Comparison of ENCODE assay signal across 2 cellular contexts in the genomic region with DNA sequence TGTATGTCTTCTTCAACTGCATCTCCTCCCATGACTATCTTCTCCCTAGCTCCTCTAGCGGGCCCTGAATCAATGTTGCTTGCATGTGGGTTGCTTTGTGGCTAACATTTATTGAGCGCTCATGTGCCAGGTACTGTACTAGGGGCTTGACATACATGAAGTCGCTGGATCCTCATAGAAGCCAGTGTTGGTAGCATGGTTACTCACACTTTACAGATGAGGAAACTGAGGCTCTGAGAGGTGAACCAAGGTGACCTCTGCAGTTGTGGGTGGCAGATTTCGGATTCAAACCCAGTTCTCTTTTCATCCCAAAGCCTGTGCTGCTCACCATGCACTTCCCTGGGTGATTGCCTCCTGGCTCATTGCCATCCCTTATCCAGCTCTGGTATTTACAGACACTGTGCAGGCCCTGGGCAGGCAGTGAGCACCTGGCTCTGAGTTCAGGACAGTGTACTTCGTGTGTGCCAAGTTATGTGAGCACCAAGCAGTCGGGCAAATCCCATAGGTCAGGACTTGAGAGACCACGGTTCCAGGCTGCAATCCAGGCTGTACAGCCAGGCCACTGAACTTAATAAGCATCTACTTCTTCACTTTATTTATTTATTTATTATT.
TF ChIP-seq lines count a peak whose summit lies in the region.

No MANE protein-coding gene starts in this region.

TF ChIP-seq in HCT116, 20 proteins besides CTCF, POLR2A, EP300 and RAD21:
- TF ChIP-seq SP1 (IDR thresholded peaks at IDR 0.05; ENCODE audit: low read depth) (no peak), EZH2phosphoT487 (IDR thresholded peaks at IDR 0.05; ENCODE audit: borderline replicate concordance) (no peak), SRF (IDR thresholded peaks at IDR 0.05; ENCODE audit: low read depth) (no peak), JUND (IDR thresholded peaks at IDR 0.05) (no peak), YY1 (IDR thresholded peaks at IDR 0.05; ENCODE audit: extremely low read depth, insufficient replicate concordance, low read depth, low read length) (no peak)
- TF ChIP-seq, protein P1, sequence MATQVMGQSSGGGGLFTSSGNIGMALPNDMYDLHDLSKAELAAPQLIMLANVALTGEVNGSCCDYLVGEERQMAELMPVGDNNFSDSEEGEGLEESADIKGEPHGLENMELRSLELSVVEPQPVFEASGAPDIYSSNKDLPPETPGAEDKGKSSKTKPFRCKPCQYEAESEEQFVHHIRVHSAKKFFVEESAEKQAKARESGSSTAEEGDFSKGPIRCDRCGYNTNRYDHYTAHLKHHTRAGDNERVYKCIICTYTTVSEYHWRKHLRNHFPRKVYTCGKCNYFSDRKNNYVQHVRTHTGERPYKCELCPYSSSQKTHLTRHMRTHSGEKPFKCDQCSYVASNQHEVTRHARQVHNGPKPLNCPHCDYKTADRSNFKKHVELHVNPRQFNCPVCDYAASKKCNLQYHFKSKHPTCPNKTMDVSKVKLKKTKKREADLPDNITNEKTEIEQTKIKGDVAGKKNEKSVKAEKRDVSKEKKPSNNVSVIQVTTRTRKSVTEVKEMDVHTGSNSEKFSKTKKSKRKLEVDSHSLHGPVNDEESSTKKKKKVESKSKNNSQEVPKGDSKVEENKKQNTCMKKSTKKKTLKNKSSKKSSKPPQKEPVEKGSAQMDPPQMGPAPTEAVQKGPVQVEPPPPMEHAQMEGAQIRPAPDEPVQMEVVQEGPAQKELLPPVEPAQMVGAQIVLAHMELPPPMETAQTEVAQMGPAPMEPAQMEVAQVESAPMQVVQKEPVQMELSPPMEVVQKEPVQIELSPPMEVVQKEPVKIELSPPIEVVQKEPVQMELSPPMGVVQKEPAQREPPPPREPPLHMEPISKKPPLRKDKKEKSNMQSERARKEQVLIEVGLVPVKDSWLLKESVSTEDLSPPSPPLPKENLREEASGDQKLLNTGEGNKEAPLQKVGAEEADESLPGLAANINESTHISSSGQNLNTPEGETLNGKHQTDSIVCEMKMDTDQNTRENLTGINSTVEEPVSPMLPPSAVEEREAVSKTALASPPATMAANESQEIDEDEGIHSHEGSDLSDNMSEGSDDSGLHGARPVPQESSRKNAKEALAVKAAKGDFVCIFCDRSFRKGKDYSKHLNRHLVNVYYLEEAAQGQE (IDR thresholded peaks at IDR 0.05; ENCODE audit: low read depth), result no peak
- TF ChIP-seq, protein P2, sequence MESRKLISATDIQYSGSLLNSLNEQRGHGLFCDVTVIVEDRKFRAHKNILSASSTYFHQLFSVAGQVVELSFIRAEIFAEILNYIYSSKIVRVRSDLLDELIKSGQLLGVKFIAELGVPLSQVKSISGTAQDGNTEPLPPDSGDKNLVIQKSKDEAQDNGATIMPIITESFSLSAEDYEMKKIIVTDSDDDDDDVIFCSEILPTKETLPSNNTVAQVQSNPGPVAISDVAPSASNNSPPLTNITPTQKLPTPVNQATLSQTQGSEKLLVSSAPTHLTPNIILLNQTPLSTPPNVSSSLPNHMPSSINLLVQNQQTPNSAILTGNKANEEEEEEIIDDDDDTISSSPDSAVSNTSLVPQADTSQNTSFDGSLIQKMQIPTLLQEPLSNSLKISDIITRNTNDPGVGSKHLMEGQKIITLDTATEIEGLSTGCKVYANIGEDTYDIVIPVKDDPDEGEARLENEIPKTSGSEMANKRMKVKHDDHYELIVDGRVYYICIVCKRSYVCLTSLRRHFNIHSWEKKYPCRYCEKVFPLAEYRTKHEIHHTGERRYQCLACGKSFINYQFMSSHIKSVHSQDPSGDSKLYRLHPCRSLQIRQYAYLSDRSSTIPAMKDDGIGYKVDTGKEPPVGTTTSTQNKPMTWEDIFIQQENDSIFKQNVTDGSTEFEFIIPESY (IDR thresholded peaks at IDR 0.05; ENCODE audit: extremely low read depth, insufficient replicate concordance, low read length), result no peak

TF ChIP-seq in endothelial cell of umbilical vein, 7 proteins besides CTCF, POLR2A, EP300 and RAD21:
- no peak for TF ChIP-seq FOS (IDR thresholded peaks at IDR 0.05; ENCODE audit: borderline replicate concordance, insufficient read depth, low read length)
- no peak for TF ChIP-seq JUN (IDR thresholded peaks at IDR 0.05; ENCODE audit: borderline replicate concordance, insufficient read depth, insufficient read length, low read depth)
- no peak for TF ChIP-seq GATA2 (IDR thresholded peaks at IDR 0.05; ENCODE audit: insufficient read depth, insufficient read length, low read depth, low read length)
- TF ChIP-seq, protein P3, sequence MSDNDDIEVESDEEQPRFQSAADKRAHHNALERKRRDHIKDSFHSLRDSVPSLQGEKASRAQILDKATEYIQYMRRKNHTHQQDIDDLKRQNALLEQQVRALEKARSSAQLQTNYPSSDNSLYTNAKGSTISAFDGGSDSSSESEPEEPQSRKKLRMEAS (IDR thresholded peaks at IDR 0.05; ENCODE audit: insufficient read depth, insufficient read length), result no peak
- TF ChIP-seq MYC (IDR thresholded peaks at IDR 0.05; ENCODE audit: low read depth, low read length), result no peak
- TF ChIP-seq EZH2 (IDR thresholded peaks at IDR 0.05; ENCODE audit: borderline replicate concordance, low read depth, low read length, severe bottlenecking), result no peak
- no peak for TF ChIP-seq POLR2AphosphoS5 (IDR thresholded peaks at IDR 0.05; ENCODE audit: insufficient read depth, low read depth, low read length)
